14 cellular contexts compared by ENCODE assay signal in the genomic region with DNA sequence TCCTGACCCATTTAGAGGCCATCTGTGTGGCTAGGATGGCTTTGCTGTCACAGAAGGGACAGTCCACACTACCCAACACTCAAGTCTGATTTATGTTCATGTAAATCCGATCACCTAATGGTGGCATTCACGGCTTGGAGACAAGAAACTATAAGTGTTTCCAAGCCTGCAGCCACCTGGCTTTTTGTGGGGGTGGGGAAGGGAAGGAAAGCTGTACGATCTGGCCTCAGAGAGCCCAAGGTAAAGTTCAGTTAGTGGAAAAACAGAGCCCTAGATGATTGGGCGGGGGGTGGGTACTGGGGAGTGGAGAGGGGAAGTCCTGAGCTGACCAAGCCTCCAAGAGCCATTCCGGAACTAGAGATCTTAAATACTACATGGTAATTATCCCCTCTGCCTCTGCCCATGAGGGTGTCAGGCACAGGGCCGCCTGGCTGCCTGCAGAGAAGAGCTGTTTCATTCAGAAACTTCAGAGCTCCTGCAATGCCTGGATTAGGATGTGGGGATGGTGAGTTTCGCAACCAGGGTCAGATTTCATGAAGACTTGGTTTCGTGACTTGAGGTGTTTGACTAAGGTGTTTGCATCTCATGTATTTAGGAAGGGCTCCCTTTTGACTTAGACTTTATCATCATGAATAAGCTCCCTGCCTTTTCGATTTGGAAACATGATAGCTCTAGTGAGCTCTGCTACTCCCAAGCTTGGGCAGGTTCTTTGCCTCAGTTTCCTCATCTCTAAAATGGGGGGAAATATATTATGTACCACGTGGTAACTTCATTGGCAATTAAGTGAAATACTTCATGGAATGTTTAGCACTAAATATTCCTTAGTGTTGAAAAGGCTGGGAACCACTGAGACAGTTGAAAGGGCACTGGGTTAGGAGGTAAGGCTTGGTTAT. TPM values are rescaled to one million over a fixed set of nuclear protein-coding genes. Genes with fewer than 3 reads are reported as not detected.
A peak's percentile ranks its signal among the peaks of the same experiment; 100 is the strongest.
DNase-seq lines count a peak whose midpoint lies in the region; ATAC-seq and TF ChIP-seq lines count a peak whose summit lies in the region.
"Had no signal": no experiment of that assay in that cellular context is flagged by ENCODE, and none has a peak within 500 bp of the region (broad histone marks: within the 10 kb centered on the region; RNA-seq: fewer than 3 reads in every experiment).

No MANE protein-coding gene starts in this region.

- H3K4me3 ChIP-seq in heart left ventricle (no peak overlapping the region), WERI-Rb-1 (ENCODE audit: low read depth, low read length) (no peak overlapping the region), upper lobe of left lung (peak overlapping the region in 2 of 4 donors; percentile 4 to 9)

- H3K9me3 ChIP-seq in heart left ventricle: no peaks in the 10 kb centered on the region
- no peaks in the 10 kb centered on the region for H3K9me3 ChIP-seq in WERI-Rb-1 (ENCODE audit: severe bottlenecking)
- H3K9me3 ChIP-seq in upper lobe of left lung: no peaks in the 10 kb centered on the region
- H3K9me3 ChIP-seq: neutrophil, tibial artery had no signal

- H3K4me1 ChIP-seq in heart left ventricle (peaks cover 29 to 96% (median 85%) of the 10 kb centered on the region in 12 donors), upper lobe of left lung (peaks cover 39 to 66% (median 56%) of the 10 kb centered on the region in 4 donors)

- intact Hi-C loops in heart left ventricle (cut with DNase I): loop anchor here in 1 of 10 donors (2.0 kb wide), 1 partner anchor 42 kb away; no protein-coding TSS in a partner anchor
- intact Hi-C loops in left ventricle myocardium superior (cut with micrococcal nuclease): no loop called here
- intact Hi-C loops in activated CD4-positive, alpha-beta T cell treated with anti-CD3 and anti-CD28 coated beads, Interleukin-2, amount 10 ng/mL, durations not matched to agents 24 days and 14 days (cut with micrococcal nuclease): no loop called here

- TF ChIP-seq CTCF in heart left ventricle (IDR thresholded peaks at IDR 0.05) (no peak), WERI-Rb-1 (IDR thresholded peaks at IDR 0.05; ENCODE audit: low read depth, low read length) (no peak), upper lobe of left lung (IDR thresholded peaks at IDR 0.05) (no peak)

- H3K27me3 Mint-ChIP-seq in activated CD4-positive, alpha-beta T cell treated with anti-CD3 and anti-CD28 coated beads, Interleukin-2, amount 10 ng/mL, durations not matched to agents 24 days and 14 days: peaks cover 1% of the 10 kb centered on the region

- TF ChIP-seq POLR2A in heart left ventricle (IDR thresholded peaks at IDR 0.05) (no peak), upper lobe of left lung (IDR thresholded peaks at IDR 0.05) (no peak)

- TF ChIP-seq EP300 in upper lobe of left lung (IDR thresholded peaks at IDR 0.05): no peak

- no peaks in the 10 kb centered on the region for H3K27me3 ChIP-seq in heart left ventricle
- H3K27me3 ChIP-seq in WERI-Rb-1 (ENCODE audit: insufficient read depth, low read depth, severe bottlenecking): no peaks in the 10 kb centered on the region
- no peaks in the 10 kb centered on the region for H3K27me3 ChIP-seq in upper lobe of left lung
- H3K27me3 ChIP-seq: neutrophil, tibial artery had no signal

- H3K4me1 Mint-ChIP-seq in activated CD4-positive, alpha-beta T cell treated with anti-CD3 and anti-CD28 coated beads, Interleukin-2, amount 10 ng/mL, durations not matched to agents 24 days and 14 days: no peaks in the 10 kb centered on the region

- H3K27ac ChIP-seq in heart left ventricle (peak overlapping the region in 11 of 12 donors; percentile 25 to 62 (median 47)), WERI-Rb-1 (peak overlapping the region; percentile 66), upper lobe of left lung (peak overlapping the region in 3 of 4 donors; percentile 25 to 45 (median 38))
- H3K27ac ChIP-seq: neutrophil, tibial artery had no signal

- H3K4me3 Mint-ChIP-seq in activated CD4-positive, alpha-beta T cell treated with anti-CD3 and anti-CD28 coated beads, Interleukin-2, amount 10 ng/mL, durations not matched to agents 24 days and 14 days: no peak overlapping the region
- H3K4me3 Mint-ChIP-seq: activated T-cell treated with anti-CD3 and anti-CD28 coated beads, Interleukin-2, amount 50 U/mL, for 24 hours had no signal

- no peaks in the 10 kb centered on the region for H3K9me3 Mint-ChIP-seq in activated CD4-positive, alpha-beta T cell treated with anti-CD3 and anti-CD28 coated beads, Interleukin-2, amount 10 ng/mL, durations not matched to agents 24 days and 14 days
- H3K9me3 Mint-ChIP-seq: activated T-cell treated with anti-CD3 and anti-CD28 coated beads, Interleukin-2, amount 50 U/mL, for 24 hours had no signal

- H3K36me3 ChIP-seq in heart left ventricle: peaks cover 0 to 30% (median 11%) of the 10 kb centered on the region in 9 donors
- H3K36me3 ChIP-seq in WERI-Rb-1: no peaks in the 10 kb centered on the region
- peaks cover 0 to 51% (median 12%) of the 10 kb centered on the region in 4 donors for H3K36me3 ChIP-seq in upper lobe of left lung
- H3K36me3 ChIP-seq: neutrophil had no signal

- no peak overlapping the region for H3K27ac Mint-ChIP-seq in activated CD4-positive, alpha-beta T cell treated with anti-CD3 and anti-CD28 coated beads, Interleukin-2, amount 10 ng/mL, durations not matched to agents 24 days and 14 days
- H3K27ac Mint-ChIP-seq: activated T-cell treated with anti-CD3 and anti-CD28 coated beads, Interleukin-2, amount 50 U/mL, for 24 hours had no signal

- DNase-seq in heart left ventricle: no peak
- no peak for DNase-seq in left ventricle myocardium superior
- DNase-seq in WERI-Rb-1: peak; percentile 96
- DNase-seq in iris pigment epithelial cell (ENCODE audit: low read depth): peak; percentile 58
- DNase-seq in upper lobe of left lung: no peak
- no peak for DNase-seq in activated CD4-positive, alpha-beta T cell treated with anti-CD3 and anti-CD28 coated beads, Interleukin-2, amount 10 ng/mL, durations not matched to agents 24 days and 14 days
- DNase-seq: activated CD4-positive, CD25-positive, alpha-beta regulatory T cell treated with anti-CD3 and anti-CD28 coated beads, Interleukin-2, amount 50 U/mL, for 72 hours; activated T-cell treated with anti-CD3 and anti-CD28 coated beads, Interleukin-2, amount 50 U/mL, for 24 hours; amygdala; NCI-H1694 treated with DMSO at 0.1 percent for 48 hours had no signal

- ATAC-seq in heart left ventricle (no peak), left ventricle myocardium superior (no peak), upper lobe of left lung (ENCODE audit: low FRiP score in 2 of 2) (no peak), GM21576 (IDR thresholded peaks at IDR 0.05; ENCODE audit: unreplicated experiment) (no peak), GM18511 (IDR thresholded peaks at IDR 0.05; ENCODE audit: unreplicated experiment) (no peak)

- no peaks in the 10 kb centered on the region for H3K36me3 Mint-ChIP-seq in activated CD4-positive, alpha-beta T cell treated with anti-CD3 and anti-CD28 coated beads, Interleukin-2, amount 10 ng/mL, durations not matched to agents 24 days and 14 days (ENCODE audit: low read depth)

- 58 to 66% (median 63%) methylated on average over 10 of the region's 10 CpGs for WGBS in heart left ventricle, 4 donors
- 47 to 50% methylated on average over 9 to 10 of the region's 10 CpGs for WGBS in upper lobe of left lung, 2 donors

RNA-seq across cellular contexts. Expression of a gene that starts 9.0 kb away (rescaled TPM):
- 100 to 1,000 TPM; 121 to 629 (median 187) TPM for total RNA-seq in heart left ventricle
- polyA plus RNA-seq in heart left ventricle: 100 to 1,000 TPM; 112 to 137 TPM
- 256 TPM for total RNA-seq in left ventricle myocardium superior
- 100 to 1,000 TPM; 196 to 659 (median 531) TPM for total RNA-seq in upper lobe of left lung
- not detected in 2 replicates for total RNA-seq in activated CD4-positive, alpha-beta T cell treated with anti-CD3 and anti-CD28 coated beads, Interleukin-2, amount 10 ng/mL, durations not matched to agents 24 days and 14 days

Comparison
In these comparisons a context has a peak if more than half of its experiments do, and no peak if none do; other contexts are left out.
1. DNase-seq: peak in WERI-Rb-1 (single experiment) and iris pigment epithelial cell (single experiment); none in heart left ventricle (0 of 5), left ventricle myocardium superior (single experiment), upper lobe of left lung (0 of 2) and activated CD4-positive, alpha-beta T cell treated with anti-CD3 and anti-CD28 coated beads, Interleukin-2, amount 10 ng/mL, durations not matched to agents 24 days and 14 days (single experiment).
2. RNA of a gene that starts 9.0 kb away (total RNA-seq): 196 to 659 TPM in upper lobe of left lung, 256 TPM in left ventricle myocardium superior (single experiment) and 121 to 629 TPM in heart left ventricle; not detected in activated CD4-positive, alpha-beta T cell treated with anti-CD3 and anti-CD28 coated beads, Interleukin-2, amount 10 ng/mL, durations not matched to agents 24 days and 14 days; every median in the first group is over 100 times any median in the second.
3. Peak in every context shown above with its lines, with median percentiles within 50 percentile points of each other: H3K27ac ChIP-seq.